ENCODE assay signal across 9 cellular contexts in genomic region chr9:124503713-124504529, GRCh38. TPM values are rescaled to one million over a fixed set of nuclear protein-coding genes. Genes with fewer than 3 reads are reported as not detected.
DNase-seq lines count a peak whose midpoint lies in the region; ATAC-seq and TF ChIP-seq lines count a peak whose summit lies in the region.
"Had no signal": no experiment of that assay in that cellular context is flagged by ENCODE, and none has a peak within 500 bp of the region (broad histone marks: within the 10 kb centered on the region; RNA-seq: fewer than 3 reads in every experiment).

No MANE protein-coding gene starts in this region.

- H2AFZ ChIP-seq in neuronal stem cell (ENCODE audit: low read length), result peak overlapping the region; percentile 80

- peak overlapping the region; percentile 73 for H2BK12ac ChIP-seq in neuronal stem cell (ENCODE audit: low read length)

- no peaks in the 10 kb centered on the region for H3K27me3 ChIP-seq in CD4-positive, alpha-beta memory T cell (ENCODE audit: insufficient read depth, low read length)
- peaks cover 28 to 88% (median 47%) of the 10 kb centered on the region in 3 experiments for H3K27me3 ChIP-seq in neuronal stem cell (ENCODE audit: control insufficient read depth in 3 of 3, insufficient read depth in 3 of 3, low read depth in 1 of 3, low read length in 3 of 3)

- POLR2A ChIA-PET in CD4-positive, alpha-beta memory T cell (lab: Charles Lee; ENCODE audit: partially characterized antibody), result no interaction called here
- POLR2A ChIA-PET in HEK293 (lab: Yijun Ruan, JAX), result no interaction called here

- H3K4me3 ChIP-seq in CD4-positive, alpha-beta memory T cell (ENCODE audit: low read length in 2 of 2), result no peak overlapping the region
- H3K4me3 ChIP-seq in HEK293 (ENCODE audit: low read depth, low read length), result peak overlapping the region; percentile 11
- peak overlapping the region in 1 of 2 donors; percentile 69 for H3K4me3 ChIP-seq in neuronal stem cell (ENCODE audit: low read length in 2 of 2)

- peak overlapping the region; percentile 86 for H3K4me2 ChIP-seq in neuronal stem cell (ENCODE audit: insufficient read depth, low read length, poor library complexity, severe bottlenecking)

- H3K23ac ChIP-seq in neuronal stem cell (ENCODE audit: low read depth, low read length, poor library complexity), result peak overlapping the region; percentile 73

- H3K27me3 Mint-ChIP-seq in CD4-positive, alpha-beta memory T cell, result peaks cover 12 to 25% of the 10 kb centered on the region in 2 donors
- H3K27me3 Mint-ChIP-seq in chondrocyte (ENCODE audit: low read depth), result peaks cover 38% of the 10 kb centered on the region

- intact Hi-C loops in CD4-positive, alpha-beta memory T cell (cut with micrococcal nuclease), result no loop called here

- no peak overlapping the region for H4K91ac ChIP-seq in neuronal stem cell (ENCODE audit: low read depth, low read length, poor library complexity)

- H3K4me1 ChIP-seq in CD4-positive, alpha-beta memory T cell (ENCODE audit: insufficient read depth, low read length), result no peaks in the 10 kb centered on the region
- H3K4me1 ChIP-seq in HEK293 (ENCODE audit: control insufficient read depth, insufficient read depth, low read length) (no peaks in the 10 kb centered on the region), neuronal stem cell (ENCODE audit: control insufficient read depth in 2 of 2, insufficient read depth in 1 of 2, low read depth in 1 of 2, low read length in 2 of 2) (peaks cover 0 to 6% of the 10 kb centered on the region in 2 donors)

- H3K36me3 Mint-ChIP-seq in CD4-positive, alpha-beta memory T cell, result peaks cover 0 to 4% of the 10 kb centered on the region in 2 donors
- H3K36me3 Mint-ChIP-seq in chondrocyte (ENCODE audit: low read depth), result peaks cover 2% of the 10 kb centered on the region

- H3K79me1 ChIP-seq in neuronal stem cell (ENCODE audit: low read depth, low read length), result no peaks in the 10 kb centered on the region

- peak overlapping the region; percentile 10 to 83 (median 68) for H3K4me3 Mint-ChIP-seq in CD4-positive, alpha-beta memory T cell
- peak overlapping the region; percentile 69 for H3K4me3 Mint-ChIP-seq in chondrocyte (ENCODE audit: unreplicated experiment)

- ATAC-seq in GM21717 (IDR thresholded peaks at IDR 0.05; ENCODE audit: unreplicated experiment), result no peak
- ATAC-seq: activated CD4-positive, CD25-positive, alpha-beta regulatory T cell treated with anti-CD3 and anti-CD28 coated beads, Interleukin-2, amount 50 U/mL, for 24 hours had no signal

- peaks cover 4 to 8% (median 6%) of the 10 kb centered on the region in 4 donors for H3K4me1 Mint-ChIP-seq in CD4-positive, alpha-beta memory T cell
- peaks cover 5% of the 10 kb centered on the region for H3K4me1 Mint-ChIP-seq in chondrocyte (ENCODE audit: low read depth)

- H3K27ac Mint-ChIP-seq in CD4-positive, alpha-beta memory T cell, result no peak overlapping the region
- H3K27ac Mint-ChIP-seq in chondrocyte (ENCODE audit: unreplicated experiment), result no peak overlapping the region

- in situ Hi-C loops in G401 (cut with HindIII; ENCODE audit: low sequenced_read_pairs), result no loop called here

- H3K9me3 Mint-ChIP-seq in CD4-positive, alpha-beta memory T cell, result peaks cover 0 to 2% (median 0%) of the 10 kb centered on the region in 8 donors
- H3K9me3 Mint-ChIP-seq in chondrocyte (ENCODE audit: low read depth), result no peaks in the 10 kb centered on the region

- no peak overlapping the region for H3K14ac ChIP-seq in neuronal stem cell (ENCODE audit: low read length)

- peak overlapping the region; percentile 95 for H3K18ac ChIP-seq in neuronal stem cell (ENCODE audit: low read length)

- no CpG with 5 or more reads among the region's 76 CpGs for WGBS in neuronal stem cell (ENCODE audit: extremely low coverage in 2 of 2, insufficient read length in 2 of 2, insufficient replicate concordance in 1 of 2), 2 donors

- DNase-seq in CD4-positive, alpha-beta memory T cell, result no peak
- DNase-seq in chondrocyte (ENCODE audit: low spot score) (peak; percentile 74), neuronal stem cell (ENCODE audit: low spot score) (no peak), glomerular visceral epithelial cell (ENCODE audit: extremely low spot score) (no peak), G401 (ENCODE audit: low spot score) (no peak)

- H3K36me3 ChIP-seq in CD4-positive, alpha-beta memory T cell (ENCODE audit: insufficient read depth, low read length), result no peaks in the 10 kb centered on the region
- H3K36me3 ChIP-seq in HEK293 (ENCODE audit: control insufficient read depth in 2 of 2, insufficient read depth in 1 of 2, low read length in 2 of 2) (no peaks in the 10 kb centered on the region), neuronal stem cell (replicated peaks in 1 of 2; ENCODE audit: control insufficient read depth in 2 of 2, insufficient read depth in 2 of 2, low read length in 2 of 2) (no peaks in the 10 kb centered on the region)

- H2BK120ac ChIP-seq in neuronal stem cell (ENCODE audit: low read depth, low read length), result peak overlapping the region; percentile 61

- no peak overlapping the region for H3K9ac ChIP-seq in neuronal stem cell (ENCODE audit: low read depth, low read length, poor library complexity)

- H2AK5ac ChIP-seq in neuronal stem cell (ENCODE audit: low read depth, low read length), result peak overlapping the region; percentile 92

- no peak overlapping the region for H2BK5ac ChIP-seq in neuronal stem cell (ENCODE audit: low read length)

- peak overlapping the region; percentile 53 for H3K4ac ChIP-seq in neuronal stem cell (ENCODE audit: low read length)

- no peak overlapping the region for H4K8ac ChIP-seq in neuronal stem cell (ENCODE audit: low read depth, low read length)

- CTCF ChIA-PET in CD4-positive, alpha-beta memory T cell (lab: Charles Lee; ENCODE audit: partially characterized antibody), result no interaction called here
- CTCF ChIA-PET in HEK293 (lab: Yijun Ruan, JAX), result interaction anchor here (0.7 kb wide), 1 partner anchor 16 kb away, joined by 3 read pairs; no protein-coding TSS in a partner anchor

- TF ChIP-seq CTCF in HEK293 (tag by site-specific recombination; IDR thresholded peaks at IDR 0.05) (no peak), chondrocyte (IDR thresholded peaks at IDR 0.05) (no peak)

- peak overlapping the region; percentile 81 for H2BK15ac ChIP-seq in neuronal stem cell (ENCODE audit: low read length)

- H3K9me3 ChIP-seq in CD4-positive, alpha-beta memory T cell (ENCODE audit: control insufficient read depth in 1 of 2, low read length in 2 of 2), result no peaks in the 10 kb centered on the region
- H3K9me3 ChIP-seq in HEK293 (ENCODE audit: control insufficient read depth, insufficient read depth, low read depth, low read length), result no peaks in the 10 kb centered on the region
- H3K9me3 ChIP-seq in neuronal stem cell (replicated peaks in 1 of 2; ENCODE audit: control insufficient read depth in 2 of 2, insufficient read depth in 1 of 2, low read depth in 1 of 2, low read length in 2 of 2), result peaks cover 0 to 4% of the 10 kb centered on the region in 2 donors

- H3K27ac ChIP-seq in CD4-positive, alpha-beta memory T cell (ENCODE audit: low read depth, low read length), result no peak overlapping the region
- H3K27ac ChIP-seq in HEK293 (ENCODE audit: extremely low read depth, low read depth, low read length) (no peak overlapping the region), neuronal stem cell (replicated peaks; ENCODE audit: low read length) (no peak overlapping the region)

TF ChIP-seq in HEK293, 187 proteins besides CTCF, POLR2A, EP300 and RAD21:
- TF ChIP-seq ZNF366 (tag by site-specific recombination; conservative IDR thresholded peaks at IDR 0.05) (0 out of 2 replicates have a peak, but pooled peaks have one; percentile 29), ZNF596 (tag by site-specific recombination; IDR thresholded peaks at IDR 0.05) (peak; percentile 94), ZNF335 (tag by site-specific recombination; conservative IDR thresholded peaks at IDR 0.05) (peak; percentile 47), SP3 (tag by site-specific recombination; IDR thresholded peaks at IDR 0.05) (no peak)

RNA-seq across cellular contexts. Expression of gene NR5A1, which starts 3.3 kb away (rescaled TPM):
- not detected for total RNA-seq in CD4-positive, alpha-beta memory T cell
- polyA plus RNA-seq in CD4-positive, alpha-beta memory T cell, result not detected
- not detected in 3 replicates for total RNA-seq in chondrocyte
- polyA plus RNA-seq in neuronal stem cell (2013, experiment 1 of 2), result 0.33 TPM
- 0.30 TPM for polyA plus RNA-seq in neuronal stem cell (2013, experiment 2 of 2)
- 0.54 and 0.55 TPM in 2 replicates for total RNA-seq in G401 (2014; rRNA removed; shearing (Covaris generic))
- total RNA-seq: ureter had no signal

RNA-seq across cellular contexts. Expression of gene ADGRD2, which starts 53.7 kb away (rescaled TPM):
- total RNA-seq in CD4-positive, alpha-beta memory T cell, result not detected
- not detected for polyA plus RNA-seq in CD4-positive, alpha-beta memory T cell
- not detected in 3 replicates for total RNA-seq in chondrocyte
- polyA plus RNA-seq in neuronal stem cell (2013, experiment 1 of 2), result 0.54 TPM
- 0.58 TPM for polyA plus RNA-seq in neuronal stem cell (2013, experiment 2 of 2)
- total RNA-seq in G401 (2014; rRNA removed; shearing (Covaris generic)), result not detected in 2 replicates
